8 cellular contexts compared by ENCODE assay signal in genomic region chr2:39118786-39119499, GRCh38. TPM values are rescaled to one million over a fixed set of nuclear protein-coding genes. Genes with fewer than 3 reads are reported as not detected.
A peak's percentile ranks its signal among the peaks of the same experiment; 100 is the strongest.
DNase-seq lines count a peak whose midpoint lies in the region; ATAC-seq and TF ChIP-seq lines count a peak whose summit lies in the region.

No MANE protein-coding gene starts in this region.

- H3K4me1 Mint-ChIP-seq in nephron progenitor cell, result peaks cover 50% of the 10 kb centered on the region

- H3K27ac Mint-ChIP-seq in nephron progenitor cell, result peak overlapping the region; percentile 99

- DNase-seq in GF-D8 (lab: John Stamatoyannopoulos, UW) (peak; percentile 37), NAMALWA (ENCODE audit: low spot score) (peak; percentile 50), dermis blood vessel endothelial cell (peak; percentile 40), nephron progenitor cell (no peak), iPS-NIHi11 (ENCODE audit: low spot score) (no peak), COLO829 (ENCODE audit: low spot score) (no peak)
- no peak for DNase-seq in stimulated activated CD4-positive, alpha-beta T cell treated with anti-CD3 and anti-CD28 coated beads, Interleukin-4, amount 100 ng/mL, for 1 hour

- ATAC-seq in HG03175 (IDR thresholded peaks at IDR 0.05; ENCODE audit: unreplicated experiment), result no peak

- peaks cover 1% of the 10 kb centered on the region for H3K27me3 Mint-ChIP-seq in nephron progenitor cell (ENCODE audit: low read depth, poor library complexity)

- peaks cover 28% of the 10 kb centered on the region for H3K36me3 Mint-ChIP-seq in nephron progenitor cell (ENCODE audit: low read depth)

- TF ChIP-seq CTCF in nephron progenitor cell (IDR thresholded peaks at IDR 0.05), result no peak

- H3K9me3 Mint-ChIP-seq in nephron progenitor cell, result peaks cover 8% of the 10 kb centered on the region

- peak overlapping the region; percentile 90 for H3K4me3 Mint-ChIP-seq in nephron progenitor cell

RNA-seq across cellular contexts. Expression of gene SOS1, which starts 1.9 kb away (rescaled TPM):
- total RNA-seq in dermis blood vessel endothelial cell, result 13.1 and 24.9 TPM in 2 replicates

Comparison
In these comparisons a context has a peak if more than half of its experiments do, and no peak if none do; other contexts are left out.
1. DNase-seq: peak in GF-D8 (single experiment), NAMALWA (single experiment) and dermis blood vessel endothelial cell (single experiment); none in nephron progenitor cell (single experiment), iPS-NIHi11 (single experiment), COLO829 (single experiment) and stimulated activated CD4-positive, alpha-beta T cell treated with anti-CD3 and anti-CD28 coated beads, Interleukin-4, amount 100 ng/mL, for 1 hour (single experiment).